ENCODE assay signal across 25 cellular contexts in genomic region chr15:97517726-97518125, GRCh38.
A peak's percentile ranks its signal among the peaks of the same experiment; 100 is the strongest.
DNase-seq lines count a peak whose midpoint lies in the region; ATAC-seq and TF ChIP-seq lines count a peak whose summit lies in the region.
"Had no signal": no experiment of that assay in that cellular context is flagged by ENCODE, and none has a peak within 500 bp of the region (broad histone marks: within the 10 kb centered on the region; RNA-seq: fewer than 3 reads in every experiment).

No MANE protein-coding gene starts in this region.

- BruUV-seq in MCF 10A (replicated peaks; lab: Mats Ljungman, UMichigan) (no TSS peak), mammary epithelial cell (replicated peaks; lab: Mats Ljungman, UMichigan) (no TSS peak)

- CTCF ChIA-PET in MCF 10A (lab: Yijun Ruan, JAX) (no interaction called here), mammary epithelial cell (lab: Charles Lee; ENCODE audit: low non-redundant PET) (no interaction called here)

- no peaks in the 10 kb centered on the region for H3K36me3 Mint-ChIP-seq in MCF 10A (ENCODE audit: insufficient read depth, unreplicated experiment)
- H3K36me3 Mint-ChIP-seq: CD8-positive, alpha-beta memory T cell had no signal

- H3K4me1 Mint-ChIP-seq in MCF 10A (ENCODE audit: insufficient read depth, unreplicated experiment) = no peaks in the 10 kb centered on the region
- H3K4me1 Mint-ChIP-seq: B cell; CD8-positive, alpha-beta memory T cell had no signal

- no peak overlapping the region for H3K4me3 ChIP-seq in mammary epithelial cell (replicated peaks in 1 of 3; ENCODE audit: insufficient read depth in 1 of 3, low read depth in 2 of 3, low read length in 3 of 3)
- no peak overlapping the region for H3K4me3 ChIP-seq in choroid plexus epithelial cell (ENCODE audit: low read depth, low read length)
- no peak overlapping the region for H3K4me3 ChIP-seq in coronary artery
- H3K4me3 ChIP-seq: K562, SK-N-MC had no signal

- H3K4me3 Mint-ChIP-seq in MCF 10A (ENCODE audit: unreplicated experiment) = no peak overlapping the region
- H3K4me3 Mint-ChIP-seq: B cell; CD8-positive, alpha-beta memory T cell had no signal

- H4K20me1 ChIP-seq in mammary epithelial cell (ENCODE audit: insufficient read depth, low read length) = no peaks in the 10 kb centered on the region

- H3K9me3 ChIP-seq in mammary epithelial cell (replicated peaks; ENCODE audit: insufficient read depth, low read length) = no peaks in the 10 kb centered on the region

- H3K27ac ChIP-seq in mammary epithelial cell (ENCODE audit: insufficient read depth, low read depth, low read length) (no peak overlapping the region), coronary artery (no peak overlapping the region)
- H3K27ac ChIP-seq: 22Rv1, C4-2B, SK-N-MC had no signal

- TF ChIP-seq CTCF in MCF 10A (IDR thresholded peaks at IDR 0.05; ENCODE audit: unreplicated experiment) (no peak), mammary epithelial cell (conservative IDR thresholded peaks at IDR 0.05 in 1 of 2, IDR thresholded peaks at IDR 0.05 in 1 of 2; ENCODE audit: extremely low read depth in 1 of 2, insufficient read depth in 1 of 2, low read depth in 1 of 2, low read length in 2 of 2) (no peak), choroid plexus epithelial cell (conservative IDR thresholded peaks at IDR 0.05; ENCODE audit: low read depth, low read length) (no peak), coronary artery (IDR thresholded peaks at IDR 0.05) (no peak)

- H3K9ac ChIP-seq in mammary epithelial cell (ENCODE audit: insufficient read depth, low read length) = no peak overlapping the region

- no peaks in the 10 kb centered on the region for H3K9me3 Mint-ChIP-seq in MCF 10A (ENCODE audit: unreplicated experiment)

- H3K36me3 ChIP-seq in mammary epithelial cell (ENCODE audit: insufficient read depth, low read length) = no peaks in the 10 kb centered on the region

- H3K4me1 ChIP-seq in mammary epithelial cell (ENCODE audit: insufficient read depth, low read length) = no peaks in the 10 kb centered on the region

- intact Hi-C loops in MCF 10A (cut with micrococcal nuclease) (no loop called here), mammary epithelial cell (cut with micrococcal nuclease) (no loop called here)

- no peak overlapping the region for H2AFZ ChIP-seq in mammary epithelial cell (ENCODE audit: low read depth, low read length)

- no peaks in the 10 kb centered on the region for H3K79me2 ChIP-seq in mammary epithelial cell (ENCODE audit: insufficient read depth, low read length)

- DNase-seq in MCF 10A (ENCODE audit: unreplicated experiment) (peak; percentile 56), mammary epithelial cell (no peak), NOMO-1 treated with dmso at 0.1 percent for 144 hours (lab: John Stamatoyannopoulos, UW; ENCODE audit: unreplicated experiment) (peak; percentile 26), choroid plexus epithelial cell (ENCODE audit: low read depth) (peak; percentile 18), coronary artery (ENCODE audit: low spot score) (no peak), iPS-NIHi7 (ENCODE audit: extremely low spot score) (no peak)
- DNase-seq: Calu3; CD8-positive, alpha-beta memory T cell; DMS79 treated with DMSO at 0.1 percent for 48 hours; GF-D8; Kasumi-1; NCI-H1092 treated with DMSO at 0.1 percent for 48 hours; NCI-H1436; NCI-H187 treated with DMSO at 0.1 percent for 48 hours; NCI-H2171 treated with DMSO at 0.1 percent for 48 hours; NCI-H446; NCI-H526; NCI-H82; PC-3 had no signal

- in situ Hi-C loops in mammary epithelial cell (cut with MboI; ENCODE audit: low sequenced_read_pairs in 2 of 2) = no loop called here

- no peaks in the 10 kb centered on the region for H3K27me3 Mint-ChIP-seq in MCF 10A (ENCODE audit: insufficient read depth, unreplicated experiment)
- H3K27me3 Mint-ChIP-seq: B cell; CD8-positive, alpha-beta memory T cell had no signal

- H3K27me3 ChIP-seq in mammary epithelial cell (ENCODE audit: insufficient read depth, low read length) = no peaks in the 10 kb centered on the region

- no peak for ATAC-seq in GM18858 (IDR thresholded peaks at IDR 0.05; ENCODE audit: unreplicated experiment)
- ATAC-seq: K562, PC-3 had no signal

- WGBS in mammary epithelial cell (ENCODE audit: low coverage, missing lambda C conversion rate) = 47% methylated on average over 2 of the region's 2 CpGs

- H3K27ac Mint-ChIP-seq in MCF 10A (ENCODE audit: low read depth, unreplicated experiment) = peak overlapping the region; percentile 27
- H3K27ac Mint-ChIP-seq: B cell; CD8-positive, alpha-beta memory T cell had no signal

- dilution Hi-C loops in mammary epithelial cell (cut with HindIII; ENCODE audit: low sequenced_read_pairs) = no loop called here

- POLR2A ChIA-PET in MCF 10A (lab: Yijun Ruan, JAX) = interaction anchor here (1.0 to 1.8 kb wide), 4 partner anchors 9 to 57 kb away, joined by 3 to 5 read pairs (median 4); no protein-coding TSS in a partner anchor

- H3K4me2 ChIP-seq in mammary epithelial cell (ENCODE audit: insufficient read depth, low read depth, low read length) = no peak overlapping the region

Comparison
In these comparisons a context has a peak if more than half of its experiments do, and no peak if none do; other contexts are left out.
1. DNase-seq: peak in MCF 10A (single experiment), NOMO-1 treated with dmso at 0.1 percent for 144 hours (single experiment) and choroid plexus epithelial cell (single experiment); none in mammary epithelial cell (single experiment), coronary artery (single experiment) and iPS-NIHi7 (single experiment).